Comparison of ENCODE assay signal across 14 cellular contexts in genomic region chr7:108402865-108403264, GRCh38. TPM values are rescaled to one million over a fixed set of nuclear protein-coding genes. Genes with fewer than 3 reads are reported as not detected.
DNase-seq lines count a peak whose midpoint lies in the region; ATAC-seq, FAIRE-seq and TF ChIP-seq lines count a peak whose summit lies in the region.
"Had no signal": no experiment of that assay in that cellular context is flagged by ENCODE, and none has a peak within 500 bp of the region (broad histone marks: within the 10 kb centered on the region; RNA-seq: fewer than 3 reads in every experiment).

No MANE protein-coding gene starts in this region.

- FAIRE-seq in endothelial cell of umbilical vein (lab: Jason Lieb, UNC): peak; percentile 89

- no peaks in the 10 kb centered on the region for H4K20me1 ChIP-seq in endothelial cell of umbilical vein (replicated peaks; ENCODE audit: control insufficient read depth, extremely low read depth, insufficient read depth, low read length)

- H3K9ac ChIP-seq in endothelial cell of umbilical vein (replicated peaks; ENCODE audit: extremely low read depth, insufficient read depth, low read length): no peak overlapping the region

- peak overlapping the region; percentile 52 for H3K4me2 ChIP-seq in endothelial cell of umbilical vein (ENCODE audit: insufficient read depth, low read length)

- H3K4me3 ChIP-seq in right atrium auricular region (no peak overlapping the region), endothelial cell of umbilical vein (replicated peaks in 1 of 3; ENCODE audit: insufficient read depth in 1 of 3, low read depth in 1 of 3, low read length in 3 of 3) (no peak overlapping the region)
- H3K4me3 ChIP-seq: dorsolateral prefrontal cortex, heart left ventricle, SJSA1 had no signal

- dilution Hi-C loops in endothelial cell of umbilical vein (cut with MboI; ENCODE audit: extremely low pct_ligation_motif_present, low sequenced_read_pairs): no loop called here

- no TSS peak for BruUV-seq in endothelial cell of umbilical vein (replicated peaks; lab: Mats Ljungman, UMichigan)

- H3K9me3 ChIP-seq in right atrium auricular region (no peaks in the 10 kb centered on the region), endothelial cell of umbilical vein (replicated peaks; ENCODE audit: control insufficient read depth, insufficient read depth, low read length) (no peaks in the 10 kb centered on the region)
- H3K9me3 ChIP-seq: heart left ventricle, SJSA1 had no signal

- peaks cover 58% of the 10 kb centered on the region for H3K79me2 ChIP-seq in endothelial cell of umbilical vein (ENCODE audit: control insufficient read depth, insufficient read depth, low read length)

- peak overlapping the region; percentile 57 for H2AFZ ChIP-seq in endothelial cell of umbilical vein (ENCODE audit: low read depth, low read length)

- no peak for TF ChIP-seq POLR2A in endothelial cell of umbilical vein (IDR thresholded peaks at IDR 0.05; ENCODE audit: low read depth, low read length)

- TF ChIP-seq CTCF in right atrium auricular region (IDR thresholded peaks at IDR 0.05): no peak
- TF ChIP-seq CTCF in endothelial cell of umbilical vein (IDR thresholded peaks at IDR 0.05; ENCODE audit: extremely low read depth in 1 of 2, insufficient read depth in 1 of 2, low read depth in 1 of 2, low read length in 2 of 2): no peak

- H3K4me1 ChIP-seq in right atrium auricular region (no peaks in the 10 kb centered on the region), endothelial cell of umbilical vein (ENCODE audit: control insufficient read depth, extremely low read depth, insufficient read depth, low read length) (peaks cover 14% of the 10 kb centered on the region)
- H3K4me1 ChIP-seq: heart left ventricle had no signal

- no peak for DNase-seq in left cardiac atrium
- no peak for DNase-seq in right atrium auricular region (ENCODE audit: low spot score)
- DNase-seq in endothelial cell of umbilical vein (ENCODE audit: low read depth, low spot score): peak; percentile 63
- DNase-seq in stromal cell of bone marrow (ENCODE audit: low read depth): peak; percentile 34
- DNase-seq in stimulated activated naive CD4-positive, alpha-beta T cell treated with Interleukin-2 at 50 U/mL for 16 hours (lab: John Stamatoyannopoulos, UW): no peak
- DNase-seq in UCSD-AML1 (lab: John Stamatoyannopoulos, UW; ENCODE audit: unreplicated experiment): no peak
- DNase-seq: dorsolateral prefrontal cortex; heart left ventricle; MV-4-11; stimulated activated naive CD4-positive, alpha-beta T cell; WERI-Rb-1 had no signal

- no peaks in the 10 kb centered on the region for H3K9me1 ChIP-seq in endothelial cell of umbilical vein (replicated peaks; ENCODE audit: control insufficient read depth, extremely low read depth, insufficient read depth, low read length)

- POLR2A ChIA-PET in endothelial cell of umbilical vein (lab: Charles Lee): no interaction called here

- CTCF ChIA-PET in endothelial cell of umbilical vein (lab: Charles Lee): interaction anchor here (0.9 to 1.4 kb wide), 6 partner anchors 11 to 222 kb away, joined by 3 to 6 read pairs (median 4); partner anchors contain the start of gene NRCAM

- H3K27me3 ChIP-seq in right atrium auricular region: no peaks in the 10 kb centered on the region
- no peaks in the 10 kb centered on the region for H3K27me3 ChIP-seq in endothelial cell of umbilical vein (ENCODE audit: control insufficient read depth in 2 of 2, insufficient read depth in 2 of 2, low read length in 2 of 2)
- H3K27me3 ChIP-seq: dorsolateral prefrontal cortex had no signal

- ATAC-seq in left cardiac atrium: peak; percentile 27 to 63
- ATAC-seq in HG03442 (IDR thresholded peaks at IDR 0.05; ENCODE audit: unreplicated experiment): peak; percentile 39
- no peak for ATAC-seq in HG03135 (IDR thresholded peaks at IDR 0.05; ENCODE audit: unreplicated experiment)
- ATAC-seq: heart left ventricle had no signal

- H3K27ac ChIP-seq in right atrium auricular region (no peak overlapping the region), endothelial cell of umbilical vein (ENCODE audit: insufficient read depth, low read depth, low read length) (peak overlapping the region; percentile 24)
- H3K27ac ChIP-seq: heart left ventricle, SJSA1, WERI-Rb-1 had no signal

- H3K36me3 ChIP-seq in right atrium auricular region (no peaks in the 10 kb centered on the region), endothelial cell of umbilical vein (ENCODE audit: control insufficient read depth in 2 of 2, extremely low read depth in 1 of 2, insufficient read depth in 2 of 2, low read length in 2 of 2) (no peaks in the 10 kb centered on the region)
- H3K36me3 ChIP-seq: heart left ventricle, SJSA1, WERI-Rb-1 had no signal

- intact Hi-C loops in left cardiac atrium (cut with DNase I) (no loop called here), endothelial cell of umbilical vein (cut with micrococcal nuclease) (no loop called here)

TF ChIP-seq in endothelial cell of umbilical vein, 7 proteins besides CTCF, POLR2A, EP300 and RAD21:
- TF ChIP-seq JUN (IDR thresholded peaks at IDR 0.05; ENCODE audit: borderline replicate concordance, insufficient read depth, insufficient read length, low read depth) (no peak), FOS (IDR thresholded peaks at IDR 0.05; ENCODE audit: borderline replicate concordance, insufficient read depth, low read length) (no peak), EZH2 (IDR thresholded peaks at IDR 0.05; ENCODE audit: borderline replicate concordance, low read depth, low read length, severe bottlenecking) (no peak), POLR2AphosphoS5 (IDR thresholded peaks at IDR 0.05; ENCODE audit: insufficient read depth, low read depth, low read length) (no peak), GATA2 (IDR thresholded peaks at IDR 0.05; ENCODE audit: insufficient read depth, insufficient read length, low read depth, low read length) (no peak), MAX (IDR thresholded peaks at IDR 0.05; ENCODE audit: insufficient read depth, insufficient read length) (no peak), MYC (IDR thresholded peaks at IDR 0.05; ENCODE audit: low read depth, low read length) (no peak)

RNA-seq across cellular contexts. Expression of gene NRCAM, which starts 53.4 kb away (rescaled TPM):
- total RNA-seq in left cardiac atrium (1 to 10 TPM in 1 of 2 donors, under 1 TPM in 1; 0.47 to 3.4 TPM), right atrium auricular region (under 1 TPM; 0.63 to 0.93 TPM), endothelial cell of umbilical vein (47.6 and 49.0 TPM in 2 replicates)
- 21.9 and 26.0 TPM in 2 replicates for polyA plus RNA-seq in endothelial cell of umbilical vein
- polyA plus RNA-seq in endothelial cell of umbilical vein (2011; cell fraction: cytosol; rRNA removed): 28.9 and 30.4 TPM in 2 replicates
- polyA plus RNA-seq in endothelial cell of umbilical vein (2011; cell fraction: nucleus; rRNA removed): 42.7 and 61.6 TPM in 2 replicates
- 57.5 and 69.1 TPM in 2 replicates for polyA plus RNA-seq in endothelial cell of umbilical vein (2012)
- polyA minus RNA-seq in endothelial cell of umbilical vein: 65.7 and 70.2 TPM in 2 replicates
- not detected for polyA minus RNA-seq in endothelial cell of umbilical vein (2011; cell fraction: cytosol; rRNA and poly(A)+ RNA removed)
- polyA minus RNA-seq in endothelial cell of umbilical vein (2011; cell fraction: nucleus; rRNA and poly(A)+ RNA removed): 81.7 and 124 TPM in 2 replicates
- total RNA-seq: SJSA1 had no signal

Comparison
In these comparisons a context has a peak if more than half of its experiments do, and no peak if none do; other contexts are left out.
1. DNase-seq: peak in endothelial cell of umbilical vein (single experiment) and stromal cell of bone marrow (single experiment); none in left cardiac atrium (single experiment), right atrium auricular region (single experiment), stimulated activated naive CD4-positive, alpha-beta T cell treated with Interleukin-2 at 50 U/mL for 16 hours (single experiment) and UCSD-AML1 (single experiment).
2. RNA of gene NRCAM, which starts 53.4 kb away (total RNA-seq): 47.6 to 49.0 TPM in endothelial cell of umbilical vein; 0.47 to 3.4 TPM in left cardiac atrium and 0.63 to 0.93 TPM in right atrium auricular region; every median in the first group is over 10 times any median in the second.